Comparison of ENCODE assay signal across 9 cellular contexts in the genomic region with DNA sequence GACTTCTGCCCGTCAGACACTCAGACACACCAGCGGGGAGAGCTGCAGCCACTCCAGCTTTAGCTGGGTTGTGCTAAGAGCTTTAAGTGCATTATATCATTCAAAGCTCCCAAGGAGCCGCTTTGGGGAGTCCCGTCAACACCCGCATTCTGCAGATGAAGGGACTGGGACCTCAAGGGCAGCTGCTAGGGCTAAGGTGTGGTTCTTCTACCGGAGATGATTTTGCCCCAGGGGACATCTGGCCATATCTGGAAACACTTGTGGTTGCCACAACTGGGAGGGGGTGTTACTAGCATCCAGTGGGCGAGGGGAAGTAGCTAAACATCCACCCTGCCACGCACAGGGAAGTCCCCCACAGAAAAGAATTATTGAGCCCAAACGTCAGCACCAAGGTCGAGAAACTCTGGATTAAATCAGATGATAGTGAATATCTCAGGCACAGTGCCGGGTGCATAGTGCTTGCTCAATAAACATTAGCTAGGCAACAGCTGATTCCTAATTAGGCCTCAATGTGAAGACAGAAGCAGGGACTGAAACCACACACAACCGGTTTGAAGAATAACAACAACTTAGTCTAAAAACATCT. TPM values are rescaled to one million over a fixed set of nuclear protein-coding genes. Genes with fewer than 3 reads are reported as not detected.
DNase-seq lines count a peak whose midpoint lies in the region; ATAC-seq and TF ChIP-seq lines count a peak whose summit lies in the region.
"Had no signal": no experiment of that assay in that cellular context is flagged by ENCODE, and none has a peak within 500 bp of the region (broad histone marks: within the 10 kb centered on the region; RNA-seq: fewer than 3 reads in every experiment).

No MANE protein-coding gene starts in this region.

- peaks cover 29 to 33% of the 10 kb centered on the region in 2 donors for H3K27me3 Mint-ChIP-seq in natural killer cell treated with Interleukin-12 subunit alpha and Interleukin-12 subunit beta and Interleukin-15 and Interleukin-18, amount 100 ng/mL, for 72 hours

- peak; percentile 62 for ATAC-seq in GM18868 (IDR thresholded peaks at IDR 0.05; ENCODE audit: unreplicated experiment)
- peak; percentile 51 for ATAC-seq in HG02571 (IDR thresholded peaks at IDR 0.05; ENCODE audit: unreplicated experiment)
- peak; percentile 39 to 51 for ATAC-seq in natural killer cell treated with Interleukin-12 subunit alpha and Interleukin-12 subunit beta and Interleukin-15 and Interleukin-18, amount 100 ng/mL, for 72 hours

- DNase-seq in M059J (ENCODE audit: low read depth): peak; percentile 45
- no peak for DNase-seq in natural killer cell treated with Interleukin-12 subunit alpha and Interleukin-12 subunit beta and Interleukin-15 and Interleukin-18, amount 100 ng/mL, for 72 hours (ENCODE audit: low spot score)
- DNase-seq in COR-L47 (lab: John Stamatoyannopoulos, UW): no peak
- DNase-seq in NCI-H748 treated with DMSO at 0.1 percent for 48 hours (lab: John Stamatoyannopoulos, UW): no peak
- no peak for DNase-seq in dorsolateral prefrontal cortex
- no peak for DNase-seq in erythroblast (lab: John Stamatoyannopoulos, UW)

- no peak overlapping the region for H3K27ac Mint-ChIP-seq in natural killer cell treated with Interleukin-12 subunit alpha and Interleukin-12 subunit beta and Interleukin-15 and Interleukin-18, amount 100 ng/mL, for 72 hours

- H3K4me1 Mint-ChIP-seq in natural killer cell treated with Interleukin-12 subunit alpha and Interleukin-12 subunit beta and Interleukin-15 and Interleukin-18, amount 100 ng/mL, for 72 hours (ENCODE audit: low read depth in 2 of 2): peaks cover 15 to 20% of the 10 kb centered on the region in 2 donors

- H3K4me3 Mint-ChIP-seq in natural killer cell treated with Interleukin-12 subunit alpha and Interleukin-12 subunit beta and Interleukin-15 and Interleukin-18, amount 100 ng/mL, for 72 hours: no peak overlapping the region

- H3K27me3 ChIP-seq in dorsolateral prefrontal cortex: no peaks in the 10 kb centered on the region

- no peak for TF ChIP-seq POLR2A in erythroblast (IDR thresholded peaks at IDR 0.05; ENCODE audit: low read length)

- no peak overlapping the region for H3K4me3 ChIP-seq in dorsolateral prefrontal cortex

- H3K9me3 Mint-ChIP-seq in natural killer cell treated with Interleukin-12 subunit alpha and Interleukin-12 subunit beta and Interleukin-15 and Interleukin-18, amount 100 ng/mL, for 72 hours: no peaks in the 10 kb centered on the region

- no peak for TF ChIP-seq CTCF in dorsolateral prefrontal cortex (IDR thresholded peaks at IDR 0.05 in 54 of 56, conservative IDR thresholded peaks at IDR 0.05 in 2 of 56; ENCODE audit: low read depth in 1 of 56, partially characterized antibody in 56 of 56)

- intact Hi-C loops in dorsolateral prefrontal cortex (cut with DNase I): no loop called here

- no peaks in the 10 kb centered on the region for H3K36me3 Mint-ChIP-seq in natural killer cell treated with Interleukin-12 subunit alpha and Interleukin-12 subunit beta and Interleukin-15 and Interleukin-18, amount 100 ng/mL, for 72 hours

- no peak overlapping the region for H3K27ac ChIP-seq in dorsolateral prefrontal cortex
- H3K27ac ChIP-seq: HL-60 had no signal

RNA-seq across cellular contexts. Expression of a gene that starts 29.6 kb away (rescaled TPM):
- 7.5 and 14.6 TPM in 2 replicates for total RNA-seq in M059J (2014; rRNA removed; shearing (Covaris generic))
- under 1 TPM in 1 of 2 donors, not detected in 1; 0.08 TPM for total RNA-seq in natural killer cell treated with Interleukin-12 subunit alpha and Interleukin-12 subunit beta and Interleukin-15 and Interleukin-18, amount 100 ng/mL, for 72 hours
- 10 to 100 TPM; 22.0 to 55.2 (median 36.7) TPM for total RNA-seq in dorsolateral prefrontal cortex

RNA-seq across cellular contexts. Expression of a gene that starts 60.0 kb away (rescaled TPM):
- total RNA-seq in M059J (2014; rRNA removed; shearing (Covaris generic)): 3.0 and 5.2 TPM in 2 replicates
- 1 to 10 TPM; 4.8 to 4.9 TPM for total RNA-seq in natural killer cell treated with Interleukin-12 subunit alpha and Interleukin-12 subunit beta and Interleukin-15 and Interleukin-18, amount 100 ng/mL, for 72 hours
- total RNA-seq in dorsolateral prefrontal cortex: 1 to 10 TPM in 11 of 120 experiments, under 1 TPM in 22, not detected in 87; 0.20 to 2.4 (median 0.79) TPM
